1 cellular context compared by ENCODE assay signal in the genomic region with DNA sequence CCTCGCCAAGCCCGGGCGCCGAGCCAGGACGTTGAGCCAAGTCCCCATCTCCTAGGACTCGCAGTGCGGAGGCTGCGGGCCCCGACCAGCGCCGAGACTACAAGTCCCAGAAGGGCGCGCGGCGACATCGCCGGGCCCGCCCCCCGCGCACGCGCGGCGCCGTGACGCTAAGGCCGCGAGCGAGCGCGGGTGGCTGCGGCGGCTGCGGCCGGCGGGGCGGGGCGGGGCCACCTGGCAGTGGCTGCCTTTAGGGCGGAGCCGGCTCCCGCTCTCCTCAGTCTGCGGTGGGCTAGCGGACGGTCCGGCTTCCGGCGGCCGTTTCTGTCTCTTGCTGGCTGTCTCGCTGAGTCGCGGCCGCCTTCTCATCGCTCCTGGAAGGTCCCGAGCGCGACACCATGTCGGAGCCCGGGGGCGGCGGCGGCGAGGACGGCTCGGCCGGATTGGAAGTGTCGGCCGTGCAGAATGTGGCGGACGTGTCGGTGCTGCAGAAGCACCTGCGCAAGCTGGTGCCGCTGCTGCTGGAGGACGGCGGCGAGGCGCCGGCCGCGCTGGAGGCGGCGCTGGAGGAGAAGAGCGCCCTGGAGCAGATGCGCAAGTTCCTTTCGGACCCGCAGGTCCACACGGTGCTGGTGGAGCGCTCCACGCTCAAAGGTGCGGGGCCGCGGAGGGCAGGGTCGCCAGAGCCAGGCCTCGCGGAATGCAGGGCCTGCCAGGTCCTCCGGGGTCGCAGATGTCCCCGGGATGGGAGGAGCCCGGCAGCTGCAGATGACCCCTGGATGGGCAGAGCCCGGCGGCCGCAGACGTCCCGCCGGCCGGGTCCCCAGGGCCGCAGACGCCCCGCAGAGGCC.
A peak's percentile ranks its signal among the peaks of the same experiment; 100 is the strongest.
TF ChIP-seq lines count a peak whose summit lies in the region.

DYNC1H1 (plus strand) TSS at position 277 of the 848 bp plus-strand sequence; CDS start at position 396, 119 bp downstream.

TF ChIP-seq in HepG2, 621 proteins besides CTCF, POLR2A, EP300 and RAD21 (continued from another document and continues in another):
- TF ChIP-seq ZNF362 (CRISPR knock-in tag; IDR thresholded peaks at IDR 0.05; ENCODE audit: borderline replicate concordance) (peak; percentile 28; the same call in 1 of the 2 replicates), GZF1 (CRISPR knock-in tag; IDR thresholded peaks at IDR 0.05) (no peak), SP1 (IDR thresholded peaks at IDR 0.05) (no peak), SP1 (CRISPR knock-in tag; IDR thresholded peaks at IDR 0.05) (peak; percentile 80), ZNF230 (CRISPR knock-in tag; IDR thresholded peaks at IDR 0.05) (peak; percentile 75), ERF (CRISPR knock-in tag; IDR thresholded peaks at IDR 0.05) (peak; percentile 75), ZNF33B (CRISPR knock-in tag; IDR thresholded peaks at IDR 0.05) (0 out of 2 replicates have a peak, but pooled peaks have one; percentile 34), MXD1 (CRISPR knock-in tag; IDR thresholded peaks at IDR 0.05) (peak; percentile 88; the same call in 1 of the 2 replicates), SRY (CRISPR knock-in tag; IDR thresholded peaks at IDR 0.05) (peak; percentile 96; the same call in 1 of the 2 replicates), FLYWCH1 (CRISPR knock-in tag; IDR thresholded peaks at IDR 0.05) (no peak), ZNF329 (CRISPR knock-in tag; IDR thresholded peaks at IDR 0.05; ENCODE audit: low read depth) (peak; percentile 73; the same call in 1 of the 2 replicates), ZSCAN20 (CRISPR knock-in tag; IDR thresholded peaks at IDR 0.05; ENCODE audit: borderline replicate concordance) (no peak), ZNF782 (CRISPR knock-in tag; IDR thresholded peaks at IDR 0.05; ENCODE audit: borderline replicate concordance) (peak; percentile 36; the same call in 1 of the 2 replicates), YEATS2 (CRISPR knock-in tag; IDR thresholded peaks at IDR 0.05; ENCODE audit: borderline replicate concordance) (peak; percentile 58; the same call in 1 of the 2 replicates), CERS6 (CRISPR knock-in tag; IDR thresholded peaks at IDR 0.05) (0 out of 2 replicates have a peak, but pooled peaks have one; percentile 65), ZBTB4 (CRISPR knock-in tag; IDR thresholded peaks at IDR 0.05; ENCODE audit: borderline replicate concordance) (no peak), ATF7-NPFF (CRISPR knock-in tag; IDR thresholded peaks at IDR 0.05; ENCODE audit: low read depth) (peak; percentile 60; the same call in 1 of the 2 replicates), TGIF2 (CRISPR knock-in tag; IDR thresholded peaks at IDR 0.05) (0 out of 2 replicates have a peak, but pooled peaks have one; percentile 76), ZHX2 (IDR thresholded peaks at IDR 0.05; ENCODE audit: low read depth) (peak; percentile 40; the same call in 1 of the 2 replicates), ZHX2 (CRISPR knock-in tag; IDR thresholded peaks at IDR 0.05; ENCODE audit: borderline replicate concordance) (no peak; the same call in 1 of the 2 replicates), ZNF589 (CRISPR knock-in tag; conservative IDR thresholded peaks at IDR 0.05) (0 out of 2 replicates have a peak, but pooled peaks have one; percentile 57), ZNF431 (CRISPR knock-in tag; IDR thresholded peaks at IDR 0.05; ENCODE audit: borderline replicate concordance, low read depth) (0 out of 2 replicates have a peak, but pooled peaks have one; percentile 39), NRL (CRISPR knock-in tag; IDR thresholded peaks at IDR 0.05; ENCODE audit: borderline replicate concordance) (peak; percentile 91), MYNN (CRISPR knock-in tag; IDR thresholded peaks at IDR 0.05; ENCODE audit: low read depth) (no peak), ZFP91 (CRISPR knock-in tag; IDR thresholded peaks at IDR 0.05; ENCODE audit: borderline replicate concordance) (peak; percentile 63), SALL1 (CRISPR knock-in tag; IDR thresholded peaks at IDR 0.05) (peak; percentile 64), RNF2 (conservative IDR thresholded peaks at IDR 0.05; ENCODE audit: low read depth) (no peak), ZNF138 (CRISPR knock-in tag; IDR thresholded peaks at IDR 0.05; ENCODE audit: low read depth) (peak; percentile 62; the same call in 1 of the 2 replicates), ZNF790 (CRISPR knock-in tag; IDR thresholded peaks at IDR 0.05; ENCODE audit: borderline replicate concordance) (peak; percentile 81; the same call in 1 of the 2 replicates), WIZ (CRISPR knock-in tag; IDR thresholded peaks at IDR 0.05) (peak; percentile 48; the same call in 1 of the 2 replicates)
- TF ChIP-seq, protein P1, sequence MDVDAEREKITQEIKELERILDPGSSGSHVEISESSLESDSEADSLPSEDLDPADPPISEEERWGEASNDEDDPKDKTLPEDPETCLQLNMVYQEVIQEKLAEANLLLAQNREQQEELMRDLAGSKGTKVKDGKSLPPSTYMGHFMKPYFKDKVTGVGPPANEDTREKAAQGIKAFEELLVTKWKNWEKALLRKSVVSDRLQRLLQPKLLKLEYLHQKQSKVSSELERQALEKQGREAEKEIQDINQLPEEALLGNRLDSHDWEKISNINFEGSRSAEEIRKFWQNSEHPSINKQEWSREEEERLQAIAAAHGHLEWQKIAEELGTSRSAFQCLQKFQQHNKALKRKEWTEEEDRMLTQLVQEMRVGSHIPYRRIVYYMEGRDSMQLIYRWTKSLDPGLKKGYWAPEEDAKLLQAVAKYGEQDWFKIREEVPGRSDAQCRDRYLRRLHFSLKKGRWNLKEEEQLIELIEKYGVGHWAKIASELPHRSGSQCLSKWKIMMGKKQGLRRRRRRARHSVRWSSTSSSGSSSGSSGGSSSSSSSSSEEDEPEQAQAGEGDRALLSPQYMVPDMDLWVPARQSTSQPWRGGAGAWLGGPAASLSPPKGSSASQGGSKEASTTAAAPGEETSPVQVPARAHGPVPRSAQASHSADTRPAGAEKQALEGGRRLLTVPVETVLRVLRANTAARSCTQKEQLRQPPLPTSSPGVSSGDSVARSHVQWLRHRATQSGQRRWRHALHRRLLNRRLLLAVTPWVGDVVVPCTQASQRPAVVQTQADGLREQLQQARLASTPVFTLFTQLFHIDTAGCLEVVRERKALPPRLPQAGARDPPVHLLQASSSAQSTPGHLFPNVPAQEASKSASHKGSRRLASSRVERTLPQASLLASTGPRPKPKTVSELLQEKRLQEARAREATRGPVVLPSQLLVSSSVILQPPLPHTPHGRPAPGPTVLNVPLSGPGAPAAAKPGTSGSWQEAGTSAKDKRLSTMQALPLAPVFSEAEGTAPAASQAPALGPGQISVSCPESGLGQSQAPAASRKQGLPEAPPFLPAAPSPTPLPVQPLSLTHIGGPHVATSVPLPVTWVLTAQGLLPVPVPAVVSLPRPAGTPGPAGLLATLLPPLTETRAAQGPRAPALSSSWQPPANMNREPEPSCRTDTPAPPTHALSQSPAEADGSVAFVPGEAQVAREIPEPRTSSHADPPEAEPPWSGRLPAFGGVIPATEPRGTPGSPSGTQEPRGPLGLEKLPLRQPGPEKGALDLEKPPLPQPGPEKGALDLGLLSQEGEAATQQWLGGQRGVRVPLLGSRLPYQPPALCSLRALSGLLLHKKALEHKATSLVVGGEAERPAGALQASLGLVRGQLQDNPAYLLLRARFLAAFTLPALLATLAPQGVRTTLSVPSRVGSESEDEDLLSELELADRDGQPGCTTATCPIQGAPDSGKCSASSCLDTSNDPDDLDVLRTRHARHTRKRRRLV (CRISPR knock-in tag; IDR thresholded peaks at IDR 0.05): no peak; the same call in 1 of the 2 replicates
- TF ChIP-seq, protein P2, sequence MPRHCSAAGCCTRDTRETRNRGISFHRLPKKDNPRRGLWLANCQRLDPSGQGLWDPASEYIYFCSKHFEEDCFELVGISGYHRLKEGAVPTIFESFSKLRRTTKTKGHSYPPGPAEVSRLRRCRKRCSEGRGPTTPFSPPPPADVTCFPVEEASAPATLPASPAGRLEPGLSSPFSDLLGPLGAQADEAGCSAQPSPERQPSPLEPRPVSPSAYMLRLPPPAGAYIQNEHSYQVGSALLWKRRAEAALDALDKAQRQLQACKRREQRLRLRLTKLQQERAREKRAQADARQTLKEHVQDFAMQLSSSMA (CRISPR knock-in tag; IDR thresholded peaks at IDR 0.05): peak; percentile 23; the same call in 1 of the 2 replicates
